ENCODE assay signal across 19 cellular contexts in genomic region chr1:104056786-104057185, GRCh38.
"Had no signal": no experiment of that assay in that cellular context is flagged by ENCODE, and none has a peak within 500 bp of the region (broad histone marks: within the 10 kb centered on the region; RNA-seq: fewer than 3 reads in every experiment).

No MANE protein-coding gene starts in this region.

- H3K4me1 Mint-ChIP-seq: activated CD4-positive, alpha-beta T cell treated with anti-CD3 and anti-CD28 coated beads, Interleukin-2, amount 10 ng/mL, durations not matched to agents 24 days and 14 days; central memory CD8-positive, alpha-beta T cell; mesothelial cell of epicardium; T-helper 17 cell had no signal

- H3K27ac ChIP-seq: coronary artery, esophagus muscularis mucosa, lower lobe of right lung, neural progenitor cell, sigmoid colon, spleen, suprapubic skin, upper lobe of left lung had no signal

- H3K27me3 ChIP-seq: esophagus muscularis mucosa, neural progenitor cell, sigmoid colon, spleen, suprapubic skin, upper lobe of left lung had no signal

- H3K9ac ChIP-seq: neural progenitor cell had no signal

- H3K4me1 ChIP-seq: esophagus muscularis mucosa, lower lobe of right lung, neural progenitor cell, sigmoid colon, spleen, suprapubic skin had no signal

- H3K36me3 ChIP-seq: esophagus muscularis mucosa, lower lobe of right lung, neural progenitor cell, sigmoid colon, spleen, suprapubic skin, upper lobe of left lung had no signal

- H3K27me3 Mint-ChIP-seq: activated CD4-positive, alpha-beta T cell treated with anti-CD3 and anti-CD28 coated beads, Interleukin-2, amount 10 ng/mL, durations not matched to agents 24 days and 14 days; central memory CD8-positive, alpha-beta T cell; stimulated activated naive CD8-positive, alpha-beta T cell treated with anti-CD3 and anti-CD28 coated beads, Interleukin-15, Interleukin-2, amounts not matched to agents 100 ng/mL and 50 ng/mL, for 24 hours; T-helper 17 cell had no signal

- H3K9me3 Mint-ChIP-seq: mesothelial cell of epicardium had no signal

- H3K4me2 ChIP-seq: neural progenitor cell had no signal

- H3K4me3 Mint-ChIP-seq: activated CD4-positive, alpha-beta T cell treated with anti-CD3 and anti-CD28 coated beads, Interleukin-2, amount 10 ng/mL, durations not matched to agents 24 days and 14 days; activated CD8-positive, alpha-beta T cell treated with anti-CD3 and anti-CD28 coated beads, Interleukin-2, amount 10 ng/mL, durations not matched to agents 7 days and 5 days; activated T-cell treated with anti-CD3 and anti-CD28 coated beads, Interleukin-2, amount 50 U/mL, for 72 hours; central memory CD8-positive, alpha-beta T cell; mesothelial cell of epicardium; neural progenitor cell; stimulated activated naive CD8-positive, alpha-beta T cell treated with anti-CD3 and anti-CD28 coated beads, Interleukin-15, Interleukin-2, amounts not matched to agents 100 ng/mL and 50 ng/mL, for 24 hours; T-helper 17 cell had no signal

- DNase-seq: activated CD4-positive, alpha-beta T cell treated with anti-CD3 and anti-CD28 coated beads, Interleukin-2, amount 10 ng/mL, durations not matched to agents 24 days and 14 days; activated CD4-positive, CD25-positive, alpha-beta regulatory T cell; activated CD8-positive, alpha-beta memory T cell treated with anti-CD3 and anti-CD28 coated beads, Interleukin-2, amount 50 U/mL, for 4 hours; activated CD8-positive, alpha-beta T cell treated with anti-CD3 and anti-CD28 coated beads, Interleukin-2, amount 10 ng/mL, durations not matched to agents 7 days and 5 days; activated gamma-delta T cell; activated T-cell treated with anti-CD3 and anti-CD28 coated beads, Interleukin-2, amount 50 U/mL, for 72 hours; sigmoid colon; spleen; T-helper 17 cell had no signal

- H3K4me3 ChIP-seq: coronary artery, esophagus muscularis mucosa, lower lobe of right lung, neural progenitor cell, sigmoid colon, spleen, suprapubic skin, upper lobe of left lung had no signal

- H3K27ac Mint-ChIP-seq: activated CD4-positive, alpha-beta T cell treated with anti-CD3 and anti-CD28 coated beads, Interleukin-2, amount 10 ng/mL, durations not matched to agents 24 days and 14 days; activated CD8-positive, alpha-beta T cell treated with anti-CD3 and anti-CD28 coated beads, Interleukin-2, amount 10 ng/mL, durations not matched to agents 7 days and 5 days; activated naive CD4-positive, alpha-beta T cell treated with anti-CD3 and anti-CD28 coated beads, Interleukin-2, amount 50 U/mL, for 72 hours; activated T-cell treated with anti-CD3 and anti-CD28 coated beads, Interleukin-2, amount 50 U/mL, for 72 hours; mesothelial cell of epicardium; neural progenitor cell; stimulated activated naive CD8-positive, alpha-beta T cell treated with anti-CD3 and anti-CD28 coated beads, Interleukin-15, Interleukin-2, amounts not matched to agents 100 ng/mL and 50 ng/mL, for 24 hours; T-helper 17 cell had no signal

- H3K36me3 Mint-ChIP-seq: activated naive CD4-positive, alpha-beta T cell treated with anti-CD3 and anti-CD28 coated beads, Interleukin-2, amount 50 U/mL, for 72 hours; mesothelial cell of epicardium; neural progenitor cell had no signal

- ATAC-seq: activated CD8-positive, alpha-beta T cell treated with anti-CD3 and anti-CD28 coated beads, Interleukin-2, amount 10 ng/mL, durations not matched to agents 7 days and 5 days; activated naive CD4-positive, alpha-beta T cell treated with anti-CD3 and anti-CD28 coated beads, Interleukin-2, amount 50 U/mL, for 72 hours; activated T-cell treated with anti-CD3 and anti-CD28 coated beads, Interleukin-2, amount 50 U/mL, for 72 hours; T-helper 17 cell had no signal

- H3K9me3 ChIP-seq: esophagus muscularis mucosa, lower lobe of right lung, sigmoid colon, upper lobe of left lung had no signal
